ENCODE assay signal across 8 cellular contexts in the genomic region with DNA sequence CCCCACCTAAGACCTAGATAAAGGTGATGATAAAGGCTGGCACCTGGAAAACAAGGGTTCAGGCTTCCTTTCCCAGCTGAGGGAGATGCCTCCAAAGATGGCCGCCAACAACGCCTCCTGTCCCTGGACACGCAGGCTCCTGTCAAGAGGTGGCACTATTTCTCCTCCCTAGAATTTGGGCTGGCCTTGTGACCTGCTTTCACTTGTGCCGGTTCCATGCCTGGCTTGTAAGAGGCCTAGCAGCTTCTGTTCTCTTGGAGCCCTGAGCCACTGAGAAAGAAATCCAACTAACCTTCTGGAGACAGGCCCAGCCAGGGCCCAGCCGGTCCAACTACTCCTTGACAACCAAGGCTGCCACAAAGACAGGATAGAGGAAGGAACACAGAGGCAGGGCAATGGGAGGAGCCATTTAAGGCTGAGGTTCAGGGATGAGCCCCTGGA.
A peak's percentile ranks its signal among the peaks of the same experiment; 100 is the strongest.
DNase-seq lines count a peak whose midpoint lies in the region; TF ChIP-seq lines count a peak whose summit lies in the region.

No MANE protein-coding gene starts in this region.

- no peaks in the 10 kb centered on the region for H3K9me3 Mint-ChIP-seq in activated naive CD4-positive, alpha-beta T cell treated with anti-CD3 and anti-CD28 coated beads for 36 hours
- peaks cover 1% of the 10 kb centered on the region for H3K9me3 Mint-ChIP-seq in glutamatergic neuron (ENCODE audit: unreplicated experiment)

- H3K4me3 ChIP-seq in HEK293 (ENCODE audit: low read depth, low read length) = no peak overlapping the region

- intact Hi-C loops in activated naive CD4-positive, alpha-beta T cell treated with anti-CD3 and anti-CD28 coated beads for 36 hours (cut with micrococcal nuclease) = loop anchor here (1.0 to 2.0 kb wide), 3 partner anchors 89 to 196 kb away; no protein-coding TSS in a partner anchor

- no peaks in the 10 kb centered on the region for H3K9me3 ChIP-seq in HEK293 (ENCODE audit: control insufficient read depth, insufficient read depth, low read depth, low read length)

- H3K4me3 Mint-ChIP-seq in activated naive CD4-positive, alpha-beta T cell treated with anti-CD3 and anti-CD28 coated beads for 36 hours = no peak overlapping the region
- H3K4me3 Mint-ChIP-seq in glutamatergic neuron (ENCODE audit: unreplicated experiment) = no peak overlapping the region

- no peaks in the 10 kb centered on the region for H3K4me1 Mint-ChIP-seq in activated naive CD4-positive, alpha-beta T cell treated with anti-CD3 and anti-CD28 coated beads for 36 hours (ENCODE audit: low read depth)
- no peaks in the 10 kb centered on the region for H3K4me1 Mint-ChIP-seq in glutamatergic neuron (ENCODE audit: low read depth, unreplicated experiment)

- no peaks in the 10 kb centered on the region for H3K27me3 Mint-ChIP-seq in activated naive CD4-positive, alpha-beta T cell treated with anti-CD3 and anti-CD28 coated beads for 36 hours (ENCODE audit: low read depth)
- H3K27me3 Mint-ChIP-seq in glutamatergic neuron (ENCODE audit: unreplicated experiment) = peaks cover 5% of the 10 kb centered on the region

- H3K27ac Mint-ChIP-seq in activated naive CD4-positive, alpha-beta T cell treated with anti-CD3 and anti-CD28 coated beads for 36 hours = no peak overlapping the region
- H3K27ac Mint-ChIP-seq in glutamatergic neuron (ENCODE audit: unreplicated experiment) = no peak overlapping the region

- POLR2A ChIA-PET in HEK293 (lab: Yijun Ruan, JAX) = interaction anchor here (0.6 kb wide), 2 partner anchors 180 to 453 kb away, joined by 3 to 7 read pairs; no protein-coding TSS in a partner anchor

- no peaks in the 10 kb centered on the region for H3K36me3 ChIP-seq in HEK293 (ENCODE audit: control insufficient read depth in 2 of 2, insufficient read depth in 1 of 2, low read length in 2 of 2)

- no peaks in the 10 kb centered on the region for H3K4me1 ChIP-seq in HEK293 (ENCODE audit: control insufficient read depth, insufficient read depth, low read length)

- peak; percentile 52 for TF ChIP-seq CTCF in HEK293 (tag by site-specific recombination; IDR thresholded peaks at IDR 0.05)
- TF ChIP-seq CTCF in glutamatergic neuron (IDR thresholded peaks at IDR 0.05; ENCODE audit: partially characterized antibody, unreplicated experiment) = no peak

- DNase-seq in AML-193 (lab: John Stamatoyannopoulos, UW) (peak; percentile 8 to 26), RKO (ENCODE audit: low spot score) (peak; percentile 58), glutamatergic neuron (peak; percentile 38), pons (ENCODE audit: low spot score) (peak; percentile 93), OCI-M2 (lab: John Stamatoyannopoulos, UW; ENCODE audit: unreplicated experiment) (no peak), SKM-1 (lab: John Stamatoyannopoulos, UW; ENCODE audit: unreplicated experiment) (no peak)
- peak; percentile 83 for DNase-seq in activated naive CD4-positive, alpha-beta T cell treated with anti-CD3 and anti-CD28 coated beads for 36 hours

- no peak overlapping the region for H3K27ac ChIP-seq in HEK293 (ENCODE audit: extremely low read depth, low read depth, low read length)

- CTCF ChIA-PET in HEK293 (lab: Yijun Ruan, JAX) = interaction anchor here (0.6 to 1.7 kb wide), 11 partner anchors 10 to 285 kb away, joined by 3 to 7 read pairs (median 4); no protein-coding TSS in a partner anchor
- CTCF ChIA-PET in activated naive CD4-positive, alpha-beta T cell treated with anti-CD3 and anti-CD28 coated beads for 36 hours (lab: Charles Lee) = interaction anchor here (0.6 to 4.8 kb wide), 5 partner anchors 74 to 197 kb away, joined by 3 to 27 read pairs (median 5); no protein-coding TSS in a partner anchor

- H3K36me3 Mint-ChIP-seq in activated naive CD4-positive, alpha-beta T cell treated with anti-CD3 and anti-CD28 coated beads for 36 hours (ENCODE audit: low read depth) = no peaks in the 10 kb centered on the region
- no peaks in the 10 kb centered on the region for H3K36me3 Mint-ChIP-seq in glutamatergic neuron (ENCODE audit: unreplicated experiment)

TF ChIP-seq in HEK293, 187 proteins besides CTCF, POLR2A, EP300 and RAD21:
- TF ChIP-seq GLIS1 (tag by site-specific recombination; IDR thresholded peaks at IDR 0.05) = no peak
- no peak for TF ChIP-seq ZNF423 (tag by site-specific recombination; IDR thresholded peaks at IDR 0.05)
- TF ChIP-seq WT1 (tag by site-specific recombination; IDR thresholded peaks at IDR 0.05) = no peak
- 0 out of 2 replicates have a peak, but pooled peaks have one; percentile 29 for TF ChIP-seq YY1 (tag by site-specific recombination; IDR thresholded peaks at IDR 0.05)
- TF ChIP-seq, protein P1, sequence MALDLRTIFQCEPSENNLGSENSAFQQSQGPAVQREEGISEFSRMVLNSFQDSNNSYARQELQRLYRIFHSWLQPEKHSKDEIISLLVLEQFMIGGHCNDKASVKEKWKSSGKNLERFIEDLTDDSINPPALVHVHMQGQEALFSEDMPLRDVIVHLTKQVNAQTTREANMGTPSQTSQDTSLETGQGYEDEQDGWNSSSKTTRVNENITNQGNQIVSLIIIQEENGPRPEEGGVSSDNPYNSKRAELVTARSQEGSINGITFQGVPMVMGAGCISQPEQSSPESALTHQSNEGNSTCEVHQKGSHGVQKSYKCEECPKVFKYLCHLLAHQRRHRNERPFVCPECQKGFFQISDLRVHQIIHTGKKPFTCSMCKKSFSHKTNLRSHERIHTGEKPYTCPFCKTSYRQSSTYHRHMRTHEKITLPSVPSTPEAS (tag by site-specific recombination; IDR thresholded peaks at IDR 0.05) = no peak
- TF ChIP-seq, protein P2, sequence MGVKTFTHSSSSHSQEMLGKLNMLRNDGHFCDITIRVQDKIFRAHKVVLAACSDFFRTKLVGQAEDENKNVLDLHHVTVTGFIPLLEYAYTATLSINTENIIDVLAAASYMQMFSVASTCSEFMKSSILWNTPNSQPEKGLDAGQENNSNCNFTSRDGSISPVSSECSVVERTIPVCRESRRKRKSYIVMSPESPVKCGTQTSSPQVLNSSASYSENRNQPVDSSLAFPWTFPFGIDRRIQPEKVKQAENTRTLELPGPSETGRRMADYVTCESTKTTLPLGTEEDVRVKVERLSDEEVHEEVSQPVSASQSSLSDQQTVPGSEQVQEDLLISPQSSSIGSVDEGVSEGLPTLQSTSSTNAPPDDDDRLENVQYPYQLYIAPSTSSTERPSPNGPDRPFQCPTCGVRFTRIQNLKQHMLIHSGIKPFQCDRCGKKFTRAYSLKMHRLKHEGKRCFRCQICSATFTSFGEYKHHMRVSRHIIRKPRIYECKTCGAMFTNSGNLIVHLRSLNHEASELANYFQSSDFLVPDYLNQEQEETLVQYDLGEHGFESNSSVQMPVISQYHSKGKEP (tag by site-specific recombination; IDR thresholded peaks at IDR 0.05) = no peak
- no peak for TF ChIP-seq ZNF202 (tag by site-specific recombination; IDR thresholded peaks at IDR 0.05; ENCODE audit: borderline replicate concordance)
- TF ChIP-seq ZNF654 (tag by site-specific recombination; IDR thresholded peaks at IDR 0.05; ENCODE audit: low read depth) = peak; percentile 76
- TF ChIP-seq ZNF549 (tag by site-specific recombination; IDR thresholded peaks at IDR 0.05) = no peak
- no peak for TF ChIP-seq ZNF670 (tag by site-specific recombination; IDR thresholded peaks at IDR 0.05; ENCODE audit: low read depth)

Comparison
In these comparisons a context has a peak if more than half of its experiments do, and no peak if none do; other contexts are left out.
1. DNase-seq: peak in AML-193 (2 of 2), RKO (single experiment), activated naive CD4-positive, alpha-beta T cell treated with anti-CD3 and anti-CD28 coated beads for 36 hours (single experiment), glutamatergic neuron (single experiment) and pons (single experiment); none in OCI-M2 (single experiment) and SKM-1 (single experiment).